In the genomic region with DNA sequence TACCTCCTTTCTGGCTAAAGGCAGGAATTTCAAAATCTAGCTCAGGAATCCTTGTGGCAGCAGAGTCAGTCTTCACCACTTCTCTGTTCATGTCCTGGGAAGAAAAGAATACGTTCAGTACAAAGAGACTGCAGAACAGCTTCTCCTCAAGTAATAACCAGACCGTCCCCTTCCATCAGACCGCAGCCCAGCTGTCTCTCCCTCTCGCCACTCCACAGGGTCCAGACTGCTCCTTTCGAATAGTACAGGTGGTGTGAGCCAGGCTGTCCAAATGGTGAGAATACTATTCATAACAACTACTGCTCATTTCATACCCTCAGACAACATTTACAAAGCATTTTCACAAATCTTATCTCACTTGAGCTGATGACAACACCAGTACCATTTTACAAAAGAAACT, we compare ENCODE assay signal across 2 cellular contexts.
TF ChIP-seq lines count a peak whose summit lies in the region.

No MANE protein-coding gene starts in this region.

TF ChIP-seq in SK-N-SH, 30 proteins besides CTCF, POLR2A, EP300 and RAD21:
- TF ChIP-seq MEF2A (IDR thresholded peaks at IDR 0.05; ENCODE audit: borderline replicate concordance, low read depth) (no peak), SIN3A (IDR thresholded peaks at IDR 0.05; ENCODE audit: borderline replicate concordance, low read depth, low read length) (no peak), TEAD4 (IDR thresholded peaks at IDR 0.05; ENCODE audit: borderline replicate concordance, insufficient read depth) (no peak)
- TF ChIP-seq, protein P1, sequence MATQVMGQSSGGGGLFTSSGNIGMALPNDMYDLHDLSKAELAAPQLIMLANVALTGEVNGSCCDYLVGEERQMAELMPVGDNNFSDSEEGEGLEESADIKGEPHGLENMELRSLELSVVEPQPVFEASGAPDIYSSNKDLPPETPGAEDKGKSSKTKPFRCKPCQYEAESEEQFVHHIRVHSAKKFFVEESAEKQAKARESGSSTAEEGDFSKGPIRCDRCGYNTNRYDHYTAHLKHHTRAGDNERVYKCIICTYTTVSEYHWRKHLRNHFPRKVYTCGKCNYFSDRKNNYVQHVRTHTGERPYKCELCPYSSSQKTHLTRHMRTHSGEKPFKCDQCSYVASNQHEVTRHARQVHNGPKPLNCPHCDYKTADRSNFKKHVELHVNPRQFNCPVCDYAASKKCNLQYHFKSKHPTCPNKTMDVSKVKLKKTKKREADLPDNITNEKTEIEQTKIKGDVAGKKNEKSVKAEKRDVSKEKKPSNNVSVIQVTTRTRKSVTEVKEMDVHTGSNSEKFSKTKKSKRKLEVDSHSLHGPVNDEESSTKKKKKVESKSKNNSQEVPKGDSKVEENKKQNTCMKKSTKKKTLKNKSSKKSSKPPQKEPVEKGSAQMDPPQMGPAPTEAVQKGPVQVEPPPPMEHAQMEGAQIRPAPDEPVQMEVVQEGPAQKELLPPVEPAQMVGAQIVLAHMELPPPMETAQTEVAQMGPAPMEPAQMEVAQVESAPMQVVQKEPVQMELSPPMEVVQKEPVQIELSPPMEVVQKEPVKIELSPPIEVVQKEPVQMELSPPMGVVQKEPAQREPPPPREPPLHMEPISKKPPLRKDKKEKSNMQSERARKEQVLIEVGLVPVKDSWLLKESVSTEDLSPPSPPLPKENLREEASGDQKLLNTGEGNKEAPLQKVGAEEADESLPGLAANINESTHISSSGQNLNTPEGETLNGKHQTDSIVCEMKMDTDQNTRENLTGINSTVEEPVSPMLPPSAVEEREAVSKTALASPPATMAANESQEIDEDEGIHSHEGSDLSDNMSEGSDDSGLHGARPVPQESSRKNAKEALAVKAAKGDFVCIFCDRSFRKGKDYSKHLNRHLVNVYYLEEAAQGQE (IDR thresholded peaks at IDR 0.05; ENCODE audit: low read depth, low read length): no peak

TF ChIP-seq in SK-N-SH treated with all-trans-retinoic acid at 6 μM for 48 hours, 23 proteins besides CTCF, POLR2A, EP300 and RAD21:
- TF ChIP-seq ZFP3 (CRISPR knock-in tag; IDR thresholded peaks at IDR 0.05) (no peak), ZNF8 (CRISPR knock-in tag; IDR thresholded peaks at IDR 0.05) (no peak), TCF4 (CRISPR knock-in tag; IDR thresholded peaks at IDR 0.05; ENCODE audit: borderline replicate concordance) (no peak), OSR1 (CRISPR knock-in tag; IDR thresholded peaks at IDR 0.05) (no peak), ARNTL (CRISPR knock-in tag; IDR thresholded peaks at IDR 0.05; ENCODE audit: borderline replicate concordance, low read depth) (no peak)
